1 cellular context compared by ENCODE assay signal in genomic region chr19:6717441-6717971, GRCh38.
TF ChIP-seq lines count a peak whose summit lies in the region.

No MANE protein-coding gene starts in this region.

TF ChIP-seq in HepG2, 621 proteins besides CTCF, POLR2A, EP300 and RAD21 (continues in another document):
- no peak for TF ChIP-seq SRSF4 (IDR thresholded peaks at IDR 0.05; ENCODE audit: low read depth, low read length, poor library complexity, severe bottlenecking)
- TF ChIP-seq TERF1 (CRISPR knock-in tag; IDR thresholded peaks at IDR 0.05): 0 out of 2 replicates have a peak, but pooled peaks have one; percentile 72
- no peak for TF ChIP-seq FOXC1 (CRISPR knock-in tag; IDR thresholded peaks at IDR 0.05; ENCODE audit: borderline replicate concordance)
- TF ChIP-seq POLR2AphosphoS5 (IDR thresholded peaks at IDR 0.05; ENCODE audit: low read depth, low read length): peak; percentile 72
- peak; percentile 58; the same call in 1 of the 2 replicates for TF ChIP-seq FOXK2 (IDR thresholded peaks at IDR 0.05)
- TF ChIP-seq ZNF296 (CRISPR knock-in tag; conservative IDR thresholded peaks at IDR 0.05): no peak
- peak; percentile 7; the same call in 1 of the 2 replicates for TF ChIP-seq ZBTB38 (CRISPR knock-in tag; IDR thresholded peaks at IDR 0.05)
- TF ChIP-seq ZMYM2 (CRISPR knock-in tag; IDR thresholded peaks at IDR 0.05): no peak
- 0 out of 2 replicates have a peak, but pooled peaks have one; percentile 4 for TF ChIP-seq ZNF414 (CRISPR knock-in tag; IDR thresholded peaks at IDR 0.05)
- no peak for TF ChIP-seq MYC (CRISPR knock-in tag; IDR thresholded peaks at IDR 0.05; ENCODE audit: borderline replicate concordance)
- TF ChIP-seq ZFYVE20 (CRISPR knock-in tag; IDR thresholded peaks at IDR 0.05; ENCODE audit: borderline replicate concordance, low read depth): 0 out of 2 replicates have a peak, but pooled peaks have one; percentile 68
- TF ChIP-seq ZNF839 (CRISPR knock-in tag; IDR thresholded peaks at IDR 0.05; ENCODE audit: borderline replicate concordance): 0 out of 2 replicates have a peak, but pooled peaks have one; percentile 75
- peak; percentile 65; the same call in 1 of the 2 replicates for TF ChIP-seq ZFP90 (CRISPR knock-in tag; IDR thresholded peaks at IDR 0.05; ENCODE audit: borderline replicate concordance)
- no peak for TF ChIP-seq ZC3H13 (CRISPR knock-in tag; IDR thresholded peaks at IDR 0.05)
- no peak for TF ChIP-seq AHR (CRISPR knock-in tag; IDR thresholded peaks at IDR 0.05)
- no peak for TF ChIP-seq SNAPC5 (CRISPR knock-in tag; IDR thresholded peaks at IDR 0.05; ENCODE audit: borderline replicate concordance)
- no peak for TF ChIP-seq ATF6 (CRISPR knock-in tag; conservative IDR thresholded peaks at IDR 0.05)
- TF ChIP-seq SKIL (CRISPR knock-in tag; IDR thresholded peaks at IDR 0.05; ENCODE audit: borderline replicate concordance): no peak
- no peak for TF ChIP-seq KLF12 (CRISPR knock-in tag; IDR thresholded peaks at IDR 0.05; ENCODE audit: borderline replicate concordance)
- TF ChIP-seq SP4 (CRISPR knock-in tag; IDR thresholded peaks at IDR 0.05): no peak
- no peak for TF ChIP-seq ZNF691 (CRISPR knock-in tag; IDR thresholded peaks at IDR 0.05; ENCODE audit: borderline replicate concordance, low read depth)
- TF ChIP-seq CEBPZ (IDR thresholded peaks at IDR 0.05; ENCODE audit: low read length): no peak
- 0 out of 2 replicates have a peak, but pooled peaks have one; percentile 34 for TF ChIP-seq ZNF724P (CRISPR knock-in tag; IDR thresholded peaks at IDR 0.05; ENCODE audit: borderline replicate concordance)
- TF ChIP-seq PCBP2 (optimal IDR thresholded peaks at IDR 0.05; ENCODE audit: low read depth, low read length, poor library complexity, severe bottlenecking): no peak
- TF ChIP-seq NR2F6 (IDR thresholded peaks at IDR 0.05): no peak
- no peak for TF ChIP-seq NR2F6 (CRISPR knock-in tag; IDR thresholded peaks at IDR 0.05)
- 0 out of 2 replicates have a peak, but pooled peaks have one; percentile 13 for TF ChIP-seq MAX (IDR thresholded peaks at IDR 0.05)
- peak; percentile 100 for TF ChIP-seq HDAC6 (IDR thresholded peaks at IDR 0.05; ENCODE audit: low read depth, low read length)
- TF ChIP-seq ZNF646 (CRISPR knock-in tag; IDR thresholded peaks at IDR 0.05): peak; percentile 100
- TF ChIP-seq CCAR2 (optimal IDR thresholded peaks at IDR 0.05; ENCODE audit: low read depth, low read length): peak; percentile 86
- peak; percentile 98 for TF ChIP-seq CHD4 (IDR thresholded peaks at IDR 0.05; ENCODE audit: borderline replicate concordance, low read length)
- no peak for TF ChIP-seq THAP7 (CRISPR knock-in tag; IDR thresholded peaks at IDR 0.05)
- TF ChIP-seq MLLT10 (CRISPR knock-in tag; IDR thresholded peaks at IDR 0.05): no peak
- TF ChIP-seq CC2D1A (CRISPR knock-in tag; IDR thresholded peaks at IDR 0.05): no peak
- no peak for TF ChIP-seq ZBTB4 (CRISPR knock-in tag; IDR thresholded peaks at IDR 0.05; ENCODE audit: borderline replicate concordance)
- TF ChIP-seq MZF1 (CRISPR knock-in tag; IDR thresholded peaks at IDR 0.05; ENCODE audit: borderline replicate concordance): no peak
- no peak for TF ChIP-seq TOPORS (CRISPR knock-in tag; IDR thresholded peaks at IDR 0.05)
- TF ChIP-seq MTF1 (CRISPR knock-in tag; IDR thresholded peaks at IDR 0.05): no peak
- TF ChIP-seq SRY (CRISPR knock-in tag; IDR thresholded peaks at IDR 0.05): no peak
